8 cellular contexts compared by ENCODE assay signal in the genomic region with DNA sequence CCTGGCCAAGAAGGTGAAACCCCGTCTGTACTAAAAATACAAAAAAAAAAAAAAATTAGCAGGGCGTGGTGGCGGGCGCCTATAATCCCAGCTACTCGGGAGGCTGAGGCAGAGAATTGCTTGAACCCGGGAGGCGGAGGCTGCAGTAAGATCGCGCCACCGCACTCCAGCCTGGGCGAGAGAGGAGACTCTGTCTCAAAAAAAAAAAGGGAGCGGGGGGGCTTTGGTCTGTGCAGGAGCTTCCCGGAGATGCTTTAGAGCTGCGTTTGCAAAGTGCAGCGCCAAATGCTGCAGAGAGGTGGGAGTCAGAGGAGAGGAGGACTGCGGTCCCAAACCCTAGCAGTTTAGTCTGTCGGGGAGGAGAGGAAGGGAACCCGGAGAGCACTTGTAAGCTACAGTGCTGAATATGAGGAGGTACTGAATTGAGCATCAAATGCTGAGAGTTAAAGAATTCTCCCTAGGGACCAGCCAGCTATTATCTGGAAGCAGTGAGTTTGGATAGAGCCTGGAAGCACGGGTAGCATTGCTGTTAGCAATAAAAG. TPM values are rescaled to one million over a fixed set of nuclear protein-coding genes. Genes with fewer than 3 reads are reported as not detected.
DNase-seq lines count a peak whose midpoint lies in the region; ATAC-seq and TF ChIP-seq lines count a peak whose summit lies in the region.

No MANE protein-coding gene starts in this region.

- H3K79me1 ChIP-seq in neuronal stem cell (ENCODE audit: low read depth, low read length): no peaks in the 10 kb centered on the region

- no peak overlapping the region for H3K9ac ChIP-seq in neuronal stem cell (ENCODE audit: low read depth, low read length, poor library complexity)

- no peak for TF ChIP-seq POLR2A in esophagus muscularis mucosa (IDR thresholded peaks at IDR 0.05; ENCODE audit: low read depth)

- intact Hi-C loops in esophagus muscularis mucosa (cut with DNase I): no loop called here

- TF ChIP-seq EP300 in esophagus muscularis mucosa (IDR thresholded peaks at IDR 0.05): no peak

- H3K4me3 ChIP-seq in Jurkat, Clone E6-1 (ENCODE audit: low read length): peak overlapping the region; percentile 69
- peak overlapping the region; percentile 56 to 70 (median 62) for H3K4me3 ChIP-seq in esophagus muscularis mucosa
- H3K4me3 ChIP-seq in neuronal stem cell (ENCODE audit: low read length in 2 of 2): peak overlapping the region; percentile 66 to 82

- no peak overlapping the region for H2BK120ac ChIP-seq in neuronal stem cell (ENCODE audit: low read depth, low read length)

- no peak overlapping the region for H3K14ac ChIP-seq in neuronal stem cell (ENCODE audit: low read length)

- peaks cover 2% of the 10 kb centered on the region for H3K36me3 Mint-ChIP-seq in T-helper 17 cell (ENCODE audit: low read depth)

- H3K4ac ChIP-seq in neuronal stem cell (ENCODE audit: low read length): no peak overlapping the region

- H3K27ac Mint-ChIP-seq in T-helper 17 cell: peak overlapping the region; percentile 97

- H2BK5ac ChIP-seq in neuronal stem cell (ENCODE audit: low read length): peak overlapping the region; percentile 35

- peak overlapping the region; percentile 93 for H3K4me3 Mint-ChIP-seq in T-helper 17 cell

- no peak overlapping the region for H3K18ac ChIP-seq in neuronal stem cell (ENCODE audit: low read length)

- TF ChIP-seq CTCF in esophagus muscularis mucosa (IDR thresholded peaks at IDR 0.05): peak in 1 of 3 experiments; percentile 11

- H3K27me3 ChIP-seq in esophagus muscularis mucosa: no peaks in the 10 kb centered on the region
- H3K27me3 ChIP-seq in neuronal stem cell (ENCODE audit: control insufficient read depth in 3 of 3, insufficient read depth in 3 of 3, low read depth in 1 of 3, low read length in 3 of 3): no peaks in the 10 kb centered on the region

- H4K8ac ChIP-seq in neuronal stem cell (ENCODE audit: low read depth, low read length): no peak overlapping the region

- no peak overlapping the region for H3K23ac ChIP-seq in neuronal stem cell (ENCODE audit: low read depth, low read length, poor library complexity)

- peak; percentile 9 for ATAC-seq in T-helper 17 cell
- no peak for ATAC-seq in HG03520 (IDR thresholded peaks at IDR 0.05; ENCODE audit: unreplicated experiment)
- no peak for ATAC-seq in HG02588 (IDR thresholded peaks at IDR 0.05; ENCODE audit: unreplicated experiment)

- no peak overlapping the region for H2BK15ac ChIP-seq in neuronal stem cell (ENCODE audit: low read length)

- H3K4me1 ChIP-seq in esophagus muscularis mucosa: peaks cover 12 to 31% (median 29%) of the 10 kb centered on the region in 4 donors
- H3K4me1 ChIP-seq in neuronal stem cell (ENCODE audit: control insufficient read depth in 2 of 2, insufficient read depth in 1 of 2, low read depth in 1 of 2, low read length in 2 of 2): peaks cover 2 to 5% of the 10 kb centered on the region in 2 donors

- no peaks in the 10 kb centered on the region for H3K9me3 ChIP-seq in T-helper 17 cell (ENCODE audit: control insufficient read depth, low read length, poor library complexity, severe bottlenecking)
- no peaks in the 10 kb centered on the region for H3K9me3 ChIP-seq in esophagus muscularis mucosa
- H3K9me3 ChIP-seq in neuronal stem cell (replicated peaks in 1 of 2; ENCODE audit: control insufficient read depth in 2 of 2, insufficient read depth in 1 of 2, low read depth in 1 of 2, low read length in 2 of 2): no peaks in the 10 kb centered on the region

- H2BK12ac ChIP-seq in neuronal stem cell (ENCODE audit: low read length): no peak overlapping the region

- H3K27ac ChIP-seq in esophagus muscularis mucosa (replicated peaks in 1 of 4) (peak overlapping the region; percentile 85 to 89 (median 87)), neuronal stem cell (replicated peaks; ENCODE audit: low read length) (no peak overlapping the region)

- H4K91ac ChIP-seq in neuronal stem cell (ENCODE audit: low read depth, low read length, poor library complexity): no peak overlapping the region

- no peaks in the 10 kb centered on the region for H3K27me3 Mint-ChIP-seq in T-helper 17 cell

- H3K4me1 Mint-ChIP-seq in T-helper 17 cell: peaks cover 6% of the 10 kb centered on the region

- no peak overlapping the region for H2AK5ac ChIP-seq in neuronal stem cell (ENCODE audit: low read depth, low read length)

- peaks cover 0 to 16% (median 12%) of the 10 kb centered on the region in 4 donors for H3K36me3 ChIP-seq in esophagus muscularis mucosa
- peaks cover 5 to 12% of the 10 kb centered on the region in 2 donors for H3K36me3 ChIP-seq in neuronal stem cell (replicated peaks in 1 of 2; ENCODE audit: control insufficient read depth in 2 of 2, insufficient read depth in 2 of 2, low read length in 2 of 2)

- DNase-seq in DMS153 (lab: John Stamatoyannopoulos, UW) (peak; percentile 50), T-helper 17 cell (no peak), esophagus muscularis mucosa (ENCODE audit: extremely low spot score) (no peak), neuronal stem cell (ENCODE audit: low spot score) (no peak), GM19240 (ENCODE audit: insufficient read length, low spot score) (no peak)
- DNase-seq in Jurkat, Clone E6-1 (ENCODE audit: low read depth, low spot score): no peak

- H3K4me2 ChIP-seq in neuronal stem cell (ENCODE audit: insufficient read depth, low read length, poor library complexity, severe bottlenecking): peak overlapping the region; percentile 67

- WGBS in esophagus muscularis mucosa: 2% methylated on average over 19 of the region's 19 CpGs
- WGBS in neuronal stem cell (ENCODE audit: extremely low coverage in 2 of 2, insufficient read length in 2 of 2, insufficient replicate concordance in 1 of 2), 2 donors: no CpG with 5 or more reads among the region's 19 CpGs

- H2AFZ ChIP-seq in neuronal stem cell (ENCODE audit: low read length): peak overlapping the region; percentile 98

RNA-seq across cellular contexts. Expression of a gene that starts 0.6 kb away (rescaled TPM):
- not detected for polyA plus RNA-seq in Jurkat, Clone E6-1 (2012; ENCODE audit: insufficient read depth, insufficient read length)
- total RNA-seq in T-helper 17 cell (1 to 10 TPM in 1 of 2 donors, not detected in 1; 1.1 TPM), esophagus muscularis mucosa (not detected)
- 0.67 TPM for polyA plus RNA-seq in neuronal stem cell (2013, experiment 1 of 2)
- 1.1 TPM for polyA plus RNA-seq in neuronal stem cell (2013, experiment 2 of 2)

RNA-seq across cellular contexts. Expression of a gene that starts 8.2 kb away (rescaled TPM):
- 1.2 TPM for polyA plus RNA-seq in Jurkat, Clone E6-1 (2012; ENCODE audit: insufficient read depth, insufficient read length)
- total RNA-seq in T-helper 17 cell (under 1 TPM; 0.25 to 0.70 TPM), esophagus muscularis mucosa (10 to 100 TPM; 17.4 to 32.9 (median 18.6) TPM)
- polyA plus RNA-seq in neuronal stem cell (2013, experiment 1 of 2): 0.91 TPM
- 0.91 TPM for polyA plus RNA-seq in neuronal stem cell (2013, experiment 2 of 2)

RNA-seq across cellular contexts. Expression of a gene that starts 28.9 kb away (rescaled TPM):
- 26.7 TPM for polyA plus RNA-seq in Jurkat, Clone E6-1 (2012; ENCODE audit: insufficient read depth, insufficient read length)
- total RNA-seq in T-helper 17 cell (10 to 100 TPM; 28.5 to 32.9 TPM), esophagus muscularis mucosa (10 to 100 TPM in 3 of 4 donors, 1 to 10 TPM in 1; 5.8 to 19.4 (median 12.8) TPM)
- polyA plus RNA-seq in neuronal stem cell (2013, experiment 1 of 2): 19.0 TPM
- polyA plus RNA-seq in neuronal stem cell (2013, experiment 2 of 2): 18.4 TPM

RNA-seq across cellular contexts. Expression of a gene that starts 33.1 kb away (rescaled TPM):
- not detected for polyA plus RNA-seq in Jurkat, Clone E6-1 (2012; ENCODE audit: insufficient read depth, insufficient read length)
- total RNA-seq in T-helper 17 cell: 1 to 10 TPM in 1 of 2 donors, under 1 TPM in 1; 0.39 to 1.6 TPM
- total RNA-seq in esophagus muscularis mucosa: 10 to 100 TPM; 33.6 to 86.1 (median 48.2) TPM
- 0.14 TPM for polyA plus RNA-seq in neuronal stem cell (2013, experiment 1 of 2)
- polyA plus RNA-seq in neuronal stem cell (2013, experiment 2 of 2): 0.17 TPM

Comparison
In these comparisons a context has a peak if more than half of its experiments do, and no peak if none do; other contexts are left out.
1. RNA of a gene that starts 8.2 kb away (total RNA-seq): 17.4 to 32.9 TPM in esophagus muscularis mucosa; 0.25 to 0.70 TPM in T-helper 17 cell; every median in the first group is over 10 times any median in the second.
2. Peak in every context shown above with its lines, with median percentiles within 50 percentile points of each other: H3K4me3 ChIP-seq.